In genomic region chr11:27390959-27391326, GRCh38 we compare ENCODE assay signal across 14 cellular contexts. TPM values are rescaled to one million over a fixed set of nuclear protein-coding genes. Genes with fewer than 3 reads are reported as not detected.
DNase-seq lines count a peak whose midpoint lies in the region; ATAC-seq, FAIRE-seq and TF ChIP-seq lines count a peak whose summit lies in the region.
"Had no signal": no experiment of that assay in that cellular context is flagged by ENCODE, and none has a peak within 500 bp of the region (broad histone marks: within the 10 kb centered on the region; RNA-seq: fewer than 3 reads in every experiment).

No MANE protein-coding gene starts in this region.

- no peaks in the 10 kb centered on the region for H3K27me3 Mint-ChIP-seq in GM23338 (ENCODE audit: insufficient read depth, low read depth, poor library complexity)
- H3K27me3 Mint-ChIP-seq: activated CD4-positive, alpha-beta T cell treated with anti-CD3 and anti-CD28 coated beads for 36 hours; stimulated activated naive CD8-positive, alpha-beta T cell treated with anti-CD3 and anti-CD28 coated beads, Interleukin-15, Interleukin-2, amounts not matched to agents 100 ng/mL and 50 ng/mL, for 24 hours had no signal

- TF ChIP-seq CTCF in GM23338 (conservative IDR thresholded peaks at IDR 0.05; ENCODE audit: low read depth in 2 of 2), result no peak

- H3K27ac Mint-ChIP-seq in GM23338, result no peak overlapping the region
- H3K27ac Mint-ChIP-seq: activated CD4-positive, alpha-beta T cell treated with anti-CD3 and anti-CD28 coated beads for 36 hours; stimulated activated naive CD8-positive, alpha-beta T cell treated with anti-CD3 and anti-CD28 coated beads, Interleukin-15, Interleukin-2, amounts not matched to agents 100 ng/mL and 50 ng/mL, for 24 hours had no signal

- H3K79me2 ChIP-seq in GM23338 (replicated peaks; ENCODE audit: insufficient read depth), result peaks cover 59% of the 10 kb centered on the region

- no peak for FAIRE-seq in HTR-8/SVneo (lab: Jason Lieb, UNC)

- no peak for DNase-seq in GM23338 (ENCODE audit: low spot score)
- DNase-seq in amniotic epithelial cell (ENCODE audit: low read depth), result peak; percentile 80
- DNase-seq in iris pigment epithelial cell (ENCODE audit: low read depth), result peak; percentile 69
- no peak for DNase-seq in central memory CD4-positive, alpha-beta T cell
- DNase-seq in HTR-8/SVneo (ENCODE audit: insufficient read length, low spot score), result no peak
- DNase-seq in NCI-H187 (lab: John Stamatoyannopoulos, UW), result no peak
- DNase-seq: activated CD4-positive, alpha-beta T cell treated with anti-CD3 and anti-CD28 coated beads for 36 hours; activated T-cell treated with anti-CD3 and anti-CD28 coated beads, Interleukin-2, amount 50 U/mL, for 1 hour; effector CD8-positive, alpha-beta T cell; left cardiac atrium; NCI-H446; Peyer's patch had no signal

- H3K4me3 ChIP-seq in GM23338, result no peak overlapping the region
- H3K4me3 ChIP-seq: Peyer's patch had no signal

- H3K36me3 Mint-ChIP-seq in GM23338 (ENCODE audit: low read depth), result no peaks in the 10 kb centered on the region

- no peaks in the 10 kb centered on the region for H3F3A ChIP-seq in GM23338 (replicated peaks; ENCODE audit: low read depth)

- peak overlapping the region; percentile 52 for H3K27ac ChIP-seq in GM23338 (ENCODE audit: low read depth)

- H3K36me3 ChIP-seq in GM23338 (ENCODE audit: insufficient read depth), result no peaks in the 10 kb centered on the region
- H3K36me3 ChIP-seq: Peyer's patch had no signal

- peaks cover 85% of the 10 kb centered on the region for H3K4me1 Mint-ChIP-seq in GM23338

- H3K27me3 ChIP-seq in GM23338 (ENCODE audit: insufficient read depth), result no peaks in the 10 kb centered on the region
- H3K27me3 ChIP-seq: Peyer's patch had no signal

- no peaks in the 10 kb centered on the region; the same call in 1 of the 2 replicates for H4K20me1 ChIP-seq in GM23338 (replicated peaks; ENCODE audit: insufficient read depth)

- no peak for ATAC-seq in GM23338
- ATAC-seq in HG02885 (IDR thresholded peaks at IDR 0.05; ENCODE audit: poor library complexity, unreplicated experiment), result no peak
- ATAC-seq: activated CD4-positive, alpha-beta T cell treated with anti-CD3 and anti-CD28 coated beads for 36 hours had no signal

- no peaks in the 10 kb centered on the region for H3K9me2 ChIP-seq in GM23338 (ENCODE audit: insufficient read depth)

- 0 out of 2 replicates have a peak overlapping the region, but pooled peaks have one; percentile 15 for H3K4me2 ChIP-seq in GM23338

- H3K4me3 Mint-ChIP-seq in GM23338, result no peak overlapping the region
- H3K4me3 Mint-ChIP-seq: activated CD4-positive, alpha-beta T cell treated with anti-CD3 and anti-CD28 coated beads for 36 hours; stimulated activated naive CD8-positive, alpha-beta T cell treated with anti-CD3 and anti-CD28 coated beads, Interleukin-15, Interleukin-2, amounts not matched to agents 100 ng/mL and 50 ng/mL, for 24 hours had no signal

- H2AFZ ChIP-seq in GM23338, result no peak overlapping the region

- peaks cover 91% of the 10 kb centered on the region for H3K4me1 ChIP-seq in GM23338 (ENCODE audit: insufficient read depth)

- no peaks in the 10 kb centered on the region for H3K9me3 Mint-ChIP-seq in GM23338
- H3K9me3 Mint-ChIP-seq: stimulated activated naive CD8-positive, alpha-beta T cell treated with anti-CD3 and anti-CD28 coated beads, Interleukin-15, Interleukin-2, amounts not matched to agents 100 ng/mL and 50 ng/mL, for 24 hours had no signal

TF ChIP-seq in GM23338, 12 proteins besides CTCF, POLR2A, EP300 and RAD21 (continues in another document):
- TF ChIP-seq ZNF462 (CRISPR knock-in tag; IDR thresholded peaks at IDR 0.05), result no peak
- no peak for TF ChIP-seq ETS1 (IDR thresholded peaks at IDR 0.05)
- TF ChIP-seq CREB1 (CRISPR knock-in tag; IDR thresholded peaks at IDR 0.05; ENCODE audit: low read depth), result no peak
- no peak for TF ChIP-seq NANOG (IDR thresholded peaks at IDR 0.05; ENCODE audit: borderline replicate concordance)
- no peak for TF ChIP-seq JUNB (IDR thresholded peaks at IDR 0.05; ENCODE audit: unreplicated experiment)
- TF ChIP-seq ZNF114 (CRISPR knock-in tag; IDR thresholded peaks at IDR 0.05), result no peak
- no peak for TF ChIP-seq STAT1 (IDR thresholded peaks at IDR 0.05; ENCODE audit: unreplicated experiment)
- TF ChIP-seq ZNF331 (CRISPR knock-in tag; IDR thresholded peaks at IDR 0.05; ENCODE audit: low read depth), result no peak
- TF ChIP-seq EZH2 (IDR thresholded peaks at IDR 0.05; ENCODE audit: low read depth, unreplicated experiment), result no peak

RNA-seq across cellular contexts. Expression of gene CCDC34, which starts 27.9 kb away (rescaled TPM):
- 7.4 and 10.1 TPM in 2 replicates for total RNA-seq in GM23338 (2014; rRNA removed; shearing (Covaris generic))
- polyA plus RNA-seq in GM23338 (2016; fragmentation: Nextera tagmentation; extraction: Ambion mirVana), result 47.9 and 56.0 TPM in 2 replicates

Comparison
In these comparisons a context has a peak if more than half of its experiments do, and no peak if none do; other contexts are left out.
1. DNase-seq: peak in amniotic epithelial cell (single experiment) and iris pigment epithelial cell (single experiment); none in GM23338 (single experiment), central memory CD4-positive, alpha-beta T cell (single experiment), HTR-8/SVneo (single experiment) and NCI-H187 (0 of 2).